Comparison of ENCODE assay signal across 8 cellular contexts in the genomic region with DNA sequence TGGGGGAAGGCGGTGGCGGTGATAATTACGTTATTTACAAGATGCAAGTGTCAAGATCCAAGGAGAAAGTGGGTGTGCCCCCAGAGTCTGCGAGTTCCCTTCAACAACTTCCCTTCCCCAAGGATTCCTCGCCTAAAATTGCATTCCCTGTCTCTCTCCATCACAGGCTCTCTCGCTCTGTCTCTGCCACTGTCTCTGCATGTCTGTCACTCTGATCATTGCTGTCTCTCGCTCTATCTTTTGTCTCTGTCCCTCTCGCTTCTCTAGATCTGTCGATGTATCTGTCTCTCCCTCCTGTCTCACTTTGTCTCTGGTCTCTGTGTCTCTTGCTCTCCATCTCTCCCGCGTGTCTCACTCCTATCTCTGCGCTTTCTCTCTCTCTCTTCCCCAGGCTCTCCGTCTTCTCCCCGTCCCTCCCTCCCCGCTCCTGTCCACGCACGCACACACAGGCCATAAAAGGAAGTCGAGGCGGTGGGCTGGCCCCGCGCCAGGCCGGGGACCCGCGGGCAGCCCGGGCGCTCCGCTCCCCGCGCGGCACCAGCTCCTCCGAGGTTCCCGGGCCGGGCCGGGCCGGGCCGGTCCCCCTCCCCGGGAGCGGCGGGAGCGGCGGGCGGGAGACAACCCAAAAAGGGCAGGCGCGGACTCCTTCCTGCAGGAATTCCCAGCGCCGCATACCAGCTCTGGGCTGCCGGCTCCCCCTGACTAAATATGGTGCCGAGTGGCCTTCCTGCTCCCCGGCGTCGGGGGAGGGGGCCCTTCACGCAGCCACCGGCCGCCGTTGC. TPM values are rescaled to one million over a fixed set of nuclear protein-coding genes. Genes with fewer than 3 reads are reported as not detected.
DNase-seq lines count a peak whose midpoint lies in the region; ATAC-seq and TF ChIP-seq lines count a peak whose summit lies in the region.

No MANE protein-coding gene starts in this region.

- peaks cover 8% of the 10 kb centered on the region for H3K4me1 Mint-ChIP-seq in activated CD8-positive, alpha-beta memory T cell treated with anti-CD3 and anti-CD28 coated beads, Interleukin-2, amount 10 ng/mL, durations not matched to agents 7 days and 5 days

- dilution Hi-C loops in mammary epithelial cell (cut with HindIII; ENCODE audit: low sequenced_read_pairs) = loop anchor here (5.0 kb wide), 1 partner anchor 99 kb away; no protein-coding TSS in a partner anchor

- no peaks in the 10 kb centered on the region for H4K20me1 ChIP-seq in mammary epithelial cell (ENCODE audit: insufficient read depth, low read length)

- H3K4me3 Mint-ChIP-seq in activated CD8-positive, alpha-beta memory T cell treated with anti-CD3 and anti-CD28 coated beads, Interleukin-2, amount 10 ng/mL, durations not matched to agents 7 days and 5 days = peak overlapping the region; percentile 36

- TF ChIP-seq CTCF in mammary epithelial cell (conservative IDR thresholded peaks at IDR 0.05 in 1 of 2, IDR thresholded peaks at IDR 0.05 in 1 of 2; ENCODE audit: extremely low read depth in 1 of 2, insufficient read depth in 1 of 2, low read depth in 1 of 2, low read length in 2 of 2) = no peak
- TF ChIP-seq CTCF in tibial artery (IDR thresholded peaks at IDR 0.05) = no peak

- in situ Hi-C loops in mammary epithelial cell (cut with MboI; ENCODE audit: low sequenced_read_pairs in 2 of 2) = no loop called here

- no peak for DNase-seq in activated CD8-positive, alpha-beta memory T cell treated with anti-CD3 and anti-CD28 coated beads, Interleukin-2, amount 10 ng/mL, durations not matched to agents 7 days and 5 days
- no peak for DNase-seq in activated CD8-positive, alpha-beta memory T cell treated with anti-CD3 and anti-CD28 coated beads, Interleukin-2, amount 50 U/mL, for 4 hours
- DNase-seq in mammary epithelial cell = no peak
- peak; percentile 54 for DNase-seq in left kidney (ENCODE audit: low read depth, low spot score)
- peak; percentile 62 to 93 for DNase-seq in tibial artery
- no peak for DNase-seq in GOT3 (lab: John Stamatoyannopoulos, UW)

- peak overlapping the region; percentile 82 for H3K4me2 ChIP-seq in mammary epithelial cell (ENCODE audit: insufficient read depth, low read depth, low read length)

- H3K27ac Mint-ChIP-seq in activated CD8-positive, alpha-beta memory T cell treated with anti-CD3 and anti-CD28 coated beads, Interleukin-2, amount 10 ng/mL, durations not matched to agents 7 days and 5 days = no peak overlapping the region

- peaks cover 29% of the 10 kb centered on the region for H3K27me3 ChIP-seq in mammary epithelial cell (ENCODE audit: insufficient read depth, low read length)
- H3K27me3 ChIP-seq in tibial artery = no peaks in the 10 kb centered on the region

- peaks cover 7% of the 10 kb centered on the region for H3K4me1 ChIP-seq in mammary epithelial cell (ENCODE audit: insufficient read depth, low read length)
- H3K4me1 ChIP-seq in tibial artery = peaks cover 0 to 16% (median 9%) of the 10 kb centered on the region in 4 donors

- no peaks in the 10 kb centered on the region for H3K9me3 Mint-ChIP-seq in activated CD8-positive, alpha-beta memory T cell treated with anti-CD3 and anti-CD28 coated beads, Interleukin-2, amount 10 ng/mL, durations not matched to agents 7 days and 5 days (ENCODE audit: low read depth)

- H3K27me3 Mint-ChIP-seq in activated CD8-positive, alpha-beta memory T cell treated with anti-CD3 and anti-CD28 coated beads, Interleukin-2, amount 10 ng/mL, durations not matched to agents 7 days and 5 days = peaks cover 61% of the 10 kb centered on the region

- intact Hi-C loops in mammary epithelial cell (cut with micrococcal nuclease) = no loop called here
- intact Hi-C loops in tibial artery (cut with DNase I; ENCODE audit: low total_unique reads) = no loop called here

- CTCF ChIA-PET in activated CD8-positive, alpha-beta memory T cell treated with anti-CD3 and anti-CD28 coated beads, Interleukin-2, amount 10 ng/mL, durations not matched to agents 7 days and 5 days (lab: Charles Lee) = no interaction called here
- CTCF ChIA-PET in mammary epithelial cell (lab: Charles Lee; ENCODE audit: low non-redundant PET) = no interaction called here

- ATAC-seq in activated CD8-positive, alpha-beta memory T cell treated with anti-CD3 and anti-CD28 coated beads, Interleukin-2, amount 10 ng/mL, durations not matched to agents 7 days and 5 days = no peak
- ATAC-seq in GM21360 (IDR thresholded peaks at IDR 0.05; ENCODE audit: unreplicated experiment) = no peak
- no peak for ATAC-seq in GM21367 (IDR thresholded peaks at IDR 0.05; ENCODE audit: unreplicated experiment)

- no TSS peak for BruUV-seq in mammary epithelial cell (replicated peaks; lab: Mats Ljungman, UMichigan)

- 10% methylated on average over 9 of the region's 55 CpGs for WGBS in mammary epithelial cell (ENCODE audit: low coverage, missing lambda C conversion rate)

- H3K36me3 ChIP-seq in mammary epithelial cell (ENCODE audit: insufficient read depth, low read length) (no peaks in the 10 kb centered on the region), tibial artery (peaks cover 0 to 7% (median 0%) of the 10 kb centered on the region in 3 donors)

- no peak overlapping the region for H3K9ac ChIP-seq in mammary epithelial cell (ENCODE audit: insufficient read depth, low read length)

- no peak overlapping the region for H3K27ac ChIP-seq in mammary epithelial cell (ENCODE audit: insufficient read depth, low read depth, low read length)
- peak overlapping the region; percentile 89 to 97 for H3K27ac ChIP-seq in tibial artery

- H3K9me3 ChIP-seq in mammary epithelial cell (replicated peaks; ENCODE audit: insufficient read depth, low read length) (no peaks in the 10 kb centered on the region), tibial artery (no peaks in the 10 kb centered on the region)

- peak overlapping the region in 2 of 3 experiments; percentile 24 to 31 for H3K4me3 ChIP-seq in mammary epithelial cell (replicated peaks in 1 of 3; ENCODE audit: insufficient read depth in 1 of 3, low read depth in 2 of 3, low read length in 3 of 3)
- peak overlapping the region; percentile 61 to 74 for H3K4me3 ChIP-seq in tibial artery

- peaks cover 2% of the 10 kb centered on the region for H3K36me3 Mint-ChIP-seq in activated CD8-positive, alpha-beta memory T cell treated with anti-CD3 and anti-CD28 coated beads, Interleukin-2, amount 10 ng/mL, durations not matched to agents 7 days and 5 days

- H3K79me2 ChIP-seq in mammary epithelial cell (ENCODE audit: insufficient read depth, low read length) = no peaks in the 10 kb centered on the region

- H2AFZ ChIP-seq in mammary epithelial cell (ENCODE audit: low read depth, low read length) = peak overlapping the region; percentile 71

RNA-seq across cellular contexts. Expression of a gene that starts 1.1 kb away (rescaled TPM):
- under 1 TPM in 1 of 2 experiments, not detected in 1; 0.06 TPM for total RNA-seq in activated CD8-positive, alpha-beta memory T cell treated with anti-CD3 and anti-CD28 coated beads, Interleukin-2, amount 10 ng/mL, durations not matched to agents 7 days and 5 days
- under 1 TPM in 1 of 2 donors, not detected in 1; 0.33 TPM for total RNA-seq in mammary epithelial cell
- polyA plus RNA-seq in mammary epithelial cell = not detected
- polyA minus RNA-seq in mammary epithelial cell = not detected

RNA-seq across cellular contexts. Expression of a gene that starts 30.4 kb away (rescaled TPM):
- total RNA-seq in activated CD8-positive, alpha-beta memory T cell treated with anti-CD3 and anti-CD28 coated beads, Interleukin-2, amount 10 ng/mL, durations not matched to agents 7 days and 5 days = 10 to 100 TPM; 30.6 to 43.6 TPM
- 10 to 100 TPM; 40.1 to 45.8 TPM for total RNA-seq in mammary epithelial cell
- 17.7 TPM for polyA plus RNA-seq in mammary epithelial cell
- 8.6 TPM for polyA minus RNA-seq in mammary epithelial cell

Comparison
In these comparisons a context has a peak if more than half of its experiments do, and no peak if none do; other contexts are left out.
1. DNase-seq: peak in left kidney (single experiment) and tibial artery (2 of 2); none in activated CD8-positive, alpha-beta memory T cell treated with anti-CD3 and anti-CD28 coated beads, Interleukin-2, amount 10 ng/mL, durations not matched to agents 7 days and 5 days (single experiment), activated CD8-positive, alpha-beta memory T cell treated with anti-CD3 and anti-CD28 coated beads, Interleukin-2, amount 50 U/mL, for 4 hours (single experiment), mammary epithelial cell (single experiment) and GOT3 (single experiment).